1 cellular context compared by ENCODE assay signal in genomic region chr14:20305265-20306078, GRCh38.
TF ChIP-seq lines count a peak whose summit lies in the region.

Gene TTC5, minus strand, starts transcription at chr14:20305951. Its CDS starts 14 bp downstream, at chr14:20305937.

TF ChIP-seq in K562, 482 proteins besides CTCF, POLR2A, EP300 and RAD21 (continued from another document and continues in another):
- no peak for TF ChIP-seq RBM17 (IDR thresholded peaks at IDR 0.05; ENCODE audit: borderline replicate concordance, low read depth, low read length)
- TF ChIP-seq HMBOX1 (IDR thresholded peaks at IDR 0.05), result peak; percentile 98
- TF ChIP-seq MLX (CRISPR knock-in tag; conservative IDR thresholded peaks at IDR 0.05), result no peak
- TF ChIP-seq NFIC (IDR thresholded peaks at IDR 0.05), result no peak
- no peak for TF ChIP-seq BMI1 (IDR thresholded peaks at IDR 0.05; ENCODE audit: low read length)
- TF ChIP-seq NCOA2 (IDR thresholded peaks at IDR 0.05; ENCODE audit: partially characterized antibody in 2 of 2), result no peak
- TF ChIP-seq RFX1 (IDR thresholded peaks at IDR 0.05), result peak; percentile 92
- peak; percentile 98 for TF ChIP-seq THAP12 (CRISPR knock-in tag; IDR thresholded peaks at IDR 0.05)
- TF ChIP-seq CHD1 (IDR thresholded peaks at IDR 0.05; ENCODE audit: low read length), result no peak
- TF ChIP-seq KAT7 (CRISPR knock-in tag; IDR thresholded peaks at IDR 0.05; ENCODE audit: borderline replicate concordance), result no peak
- no peak for TF ChIP-seq ESRRB (CRISPR knock-in tag; IDR thresholded peaks at IDR 0.05; ENCODE audit: borderline replicate concordance)
- peak; percentile 59 for TF ChIP-seq EP400 (IDR thresholded peaks at IDR 0.05)
- TF ChIP-seq SAFB2 (IDR thresholded peaks at IDR 0.05; ENCODE audit: borderline replicate concordance, low read depth, low read length, severe bottlenecking), result no peak
- no peak for TF ChIP-seq PHF20 (IDR thresholded peaks at IDR 0.05; ENCODE audit: partially characterized antibody)
- TF ChIP-seq RUNX1 (IDR thresholded peaks at IDR 0.05; ENCODE audit: low read depth), result no peak
- TF ChIP-seq ZNF134 (CRISPR knock-in tag; conservative IDR thresholded peaks at IDR 0.05), result no peak
- no peak for TF ChIP-seq KLF6 (CRISPR knock-in tag; IDR thresholded peaks at IDR 0.05; ENCODE audit: borderline replicate concordance)
- no peak for TF ChIP-seq GABPB2 (CRISPR knock-in tag; conservative IDR thresholded peaks at IDR 0.05)
- TF ChIP-seq RFX7 (CRISPR knock-in tag; IDR thresholded peaks at IDR 0.05), result no peak
- TF ChIP-seq CLOCK (CRISPR knock-in tag; IDR thresholded peaks at IDR 0.05; ENCODE audit: borderline replicate concordance), result no peak
- TF ChIP-seq C11orf30 (IDR thresholded peaks at IDR 0.05; ENCODE audit: low read depth), result peak; percentile 81
- no peak for TF ChIP-seq ZNF79 (CRISPR knock-in tag; IDR thresholded peaks at IDR 0.05; ENCODE audit: low read depth)
- no peak for TF ChIP-seq ZHX1 (conservative IDR thresholded peaks at IDR 0.05; ENCODE audit: low read length)
- TF ChIP-seq ZNF444 (CRISPR knock-in tag; IDR thresholded peaks at IDR 0.05), result no peak
- no peak for TF ChIP-seq RBM22 (IDR thresholded peaks at IDR 0.05; ENCODE audit: low read depth, low read length, poor library complexity, severe bottlenecking)
- TF ChIP-seq RBM14 (IDR thresholded peaks at IDR 0.05; ENCODE audit: borderline replicate concordance, insufficient read depth, low read depth, low read length), result no peak
- no peak for TF ChIP-seq ZNF436 (CRISPR knock-in tag; IDR thresholded peaks at IDR 0.05)
- TF ChIP-seq ZNF398 (CRISPR knock-in tag; IDR thresholded peaks at IDR 0.05), result no peak
- no peak for TF ChIP-seq EWSR1 (IDR thresholded peaks at IDR 0.05; ENCODE audit: borderline replicate concordance, low read depth, partially characterized antibody)
- TF ChIP-seq SUPT5H (IDR thresholded peaks at IDR 0.05), result peak; percentile 51; the same call in 1 of the 2 replicates
- no peak for TF ChIP-seq ZNF324 (CRISPR knock-in tag; IDR thresholded peaks at IDR 0.05)
- TF ChIP-seq SNRNP70 (optimal IDR thresholded peaks at IDR 0.05; ENCODE audit: low read depth, low read length), result no peak
- TF ChIP-seq USF1 (CRISPR knock-in tag; IDR thresholded peaks at IDR 0.05), result no peak
- TF ChIP-seq ASH1L (IDR thresholded peaks at IDR 0.05; ENCODE audit: borderline replicate concordance, low read depth, partially characterized antibody), result no peak
- TF ChIP-seq CBFA2T3 (IDR thresholded peaks at IDR 0.05), result no peak
- TF ChIP-seq ZBTB8A (IDR thresholded peaks at IDR 0.05; ENCODE audit: partially characterized antibody), result no peak
- no peak for TF ChIP-seq SNAPC5 (CRISPR knock-in tag; IDR thresholded peaks at IDR 0.05)
- no peak for TF ChIP-seq ILF3 (IDR thresholded peaks at IDR 0.05; ENCODE audit: borderline replicate concordance)
- TF ChIP-seq ZNF707 (CRISPR knock-in tag; conservative IDR thresholded peaks at IDR 0.05), result no peak
- no peak for TF ChIP-seq TEAD1 (CRISPR knock-in tag; IDR thresholded peaks at IDR 0.05)
- peak; percentile 81 for TF ChIP-seq NBN (IDR thresholded peaks at IDR 0.05; ENCODE audit: low read depth)
- no peak for TF ChIP-seq REST (CRISPR knock-in tag; IDR thresholded peaks at IDR 0.05; ENCODE audit: low read depth)
- no peak for TF ChIP-seq ZNF644 (tag; IDR thresholded peaks at IDR 0.05; ENCODE audit: low read depth)
- TF ChIP-seq HDAC2 (IDR thresholded peaks at IDR 0.05), result peak; percentile 69
- no peak for TF ChIP-seq ZNF232 (CRISPR knock-in tag; IDR thresholded peaks at IDR 0.05)
- no peak for TF ChIP-seq TCF3 (CRISPR knock-in tag; IDR thresholded peaks at IDR 0.05)
- TF ChIP-seq ZNF41 (CRISPR knock-in tag; conservative IDR thresholded peaks at IDR 0.05), result no peak
- TF ChIP-seq E4F1 (CRISPR knock-in tag; IDR thresholded peaks at IDR 0.05; ENCODE audit: borderline replicate concordance), result no peak
